24 cellular contexts compared by ENCODE assay signal in the genomic region with DNA sequence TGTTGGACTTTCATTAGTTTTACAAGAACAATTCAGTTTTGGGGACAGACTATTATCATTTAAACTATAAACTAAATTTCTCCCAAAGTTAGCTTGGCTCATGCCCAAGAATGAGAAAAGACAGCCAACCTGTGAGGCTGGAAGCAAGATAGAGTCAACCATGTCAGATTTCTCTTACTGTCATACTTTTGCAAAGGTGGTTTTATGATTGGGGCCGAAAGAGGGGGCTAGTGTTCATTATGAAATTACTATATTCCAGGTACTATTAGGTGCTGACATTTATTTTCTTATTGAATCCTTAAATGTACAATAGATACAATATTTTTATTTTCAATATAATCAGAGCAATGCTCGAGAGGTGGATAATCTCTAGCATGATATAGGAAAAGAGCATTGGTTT.
"Had no signal": no experiment of that assay in that cellular context is flagged by ENCODE, and none has a peak within 500 bp of the region (broad histone marks: within the 10 kb centered on the region; RNA-seq: fewer than 3 reads in every experiment).

No MANE protein-coding gene starts in this region.

- FAIRE-seq: keratinocyte had no signal

- H3K79me2 ChIP-seq: parathyroid adenoma had no signal

- H3K27me3 ChIP-seq: dorsolateral prefrontal cortex, gastrocnemius medialis, left lung, neutrophil, suprapubic skin, transverse colon, upper lobe of right lung, uterus had no signal

- H3K4me2 ChIP-seq: smooth muscle cell had no signal

- ATAC-seq: gastrocnemius medialis; left lung; mucosa of descending colon; natural killer cell treated with Interleukin-12 subunit alpha and Interleukin-12 subunit beta and Interleukin-15 and Interleukin-18, amount 100 ng/mL, for 72 hours; sciatic nerve; stimulated activated naive CD8-positive, alpha-beta T cell treated with anti-CD3 and anti-CD28 coated beads, Interleukin-15, amount 100 ng/mL, for 72 hours; upper lobe of right lung had no signal

- H3K4me3 ChIP-seq: dorsolateral prefrontal cortex, gastrocnemius medialis, left lung, mucosa of descending colon, smooth muscle cell, suprapubic skin, transverse colon, upper lobe of right lung, uterus had no signal

- DNase-seq: dorsolateral prefrontal cortex; effector CD4-positive, alpha-beta T cell; gastrocnemius medialis; head of caudate nucleus; left lung; mesenchymal stem cell; mucosa of descending colon; naive B cell; stimulated activated CD4-positive, alpha-beta T cell treated with anti-CD3 and anti-CD28 coated beads, Interleukin-12 subunit alpha, Interleukin-12 subunit beta, amount 100 ng/mL, for 4 hours; stimulated activated CD4-positive, alpha-beta T cell treated with anti-CD3 and anti-CD28 coated beads, Interleukin-1b, Interleukin-23, amount 100 ng/mL, for 48 hours; stimulated activated CD4-positive, alpha-beta T cell treated with anti-CD3 and anti-CD28 coated beads, Interleukin-4, amount 100 ng/mL, for 1 hour; stimulated activated CD8-positive, alpha-beta memory T cell treated with anti-CD3 and anti-CD28 coated beads, Interleukin-4, amount 100 ng/mL, for 48 hours; stimulated activated naive CD4-positive, alpha-beta T cell; stimulated activated naive CD8-positive, alpha-beta T cell treated with anti-CD3 and anti-CD28 coated beads, Interleukin-15, amount 100 ng/mL, for 72 hours; transverse colon; upper lobe of right lung; uterus had no signal

- H2AFZ ChIP-seq: parathyroid adenoma had no signal

- H3K27ac ChIP-seq: dorsolateral prefrontal cortex, gastrocnemius medialis, left lung, neutrophil, parathyroid adenoma, suprapubic skin, transverse colon, upper lobe of right lung, uterus had no signal

- H3K9ac ChIP-seq: parathyroid adenoma had no signal

- H3K9me3 ChIP-seq: gastrocnemius medialis, left lung, mucosa of descending colon, neutrophil, suprapubic skin, transverse colon, upper lobe of right lung, uterus had no signal

- H3K4me1 ChIP-seq: gastrocnemius medialis, left lung, parathyroid adenoma, suprapubic skin, transverse colon, upper lobe of right lung, uterus had no signal

- H3K36me3 ChIP-seq: gastrocnemius medialis, neutrophil, transverse colon, uterus had no signal
